ENCODE assay signal across 2 cellular contexts in genomic region chr12:50041962-50042361, GRCh38.
TF ChIP-seq lines count a peak whose summit lies in the region.

No MANE protein-coding gene starts in this region.

TF ChIP-seq in HEK293, 187 proteins besides CTCF, POLR2A, EP300 and RAD21 (continued from another document):
- TF ChIP-seq PRDM10 (tag by site-specific recombination; IDR thresholded peaks at IDR 0.05) = peak; percentile 43; the same call in 1 of the 2 replicates

TF ChIP-seq in K562, 482 proteins besides CTCF, POLR2A, EP300 and RAD21 (continues in another document):
- TF ChIP-seq CREB3 (tag; conservative IDR thresholded peaks at IDR 0.05; ENCODE audit: low read depth) = no peak
- TF ChIP-seq CTCFL (IDR thresholded peaks at IDR 0.05; ENCODE audit: borderline replicate concordance, insufficient read depth, low read depth, low read length, poor library complexity, severe bottlenecking) = peak; percentile 43
- no peak for TF ChIP-seq ZFP30 (CRISPR knock-in tag; IDR thresholded peaks at IDR 0.05; ENCODE audit: borderline replicate concordance)
- peak; percentile 72 for TF ChIP-seq SMARCE1 (IDR thresholded peaks at IDR 0.05)
- no peak for TF ChIP-seq GTF2E2 (tag; IDR thresholded peaks at IDR 0.05)
- TF ChIP-seq TAL1 (IDR thresholded peaks at IDR 0.05) = peak; percentile 90
- peak; percentile 70; the same call in 1 of the 2 replicates for TF ChIP-seq CTBP1 (IDR thresholded peaks at IDR 0.05; ENCODE audit: borderline replicate concordance)
- no peak for TF ChIP-seq SMAD1 (IDR thresholded peaks at IDR 0.05; ENCODE audit: low read depth, low read length, partially characterized antibody)
- no peak for TF ChIP-seq ZBTB8A (IDR thresholded peaks at IDR 0.05; ENCODE audit: partially characterized antibody)
- peak; percentile 88 for TF ChIP-seq PKNOX1 (IDR thresholded peaks at IDR 0.05)
- TF ChIP-seq NRF1 (conservative IDR thresholded peaks at IDR 0.05 in 1 of 2, IDR thresholded peaks at IDR 0.05 in 1 of 2) = peak; percentile 49 to 60; a peak in 3 of 4 replicates
- TF ChIP-seq TCFL5 (CRISPR knock-in tag; conservative IDR thresholded peaks at IDR 0.05) = no peak
- TF ChIP-seq FIP1L1 (IDR thresholded peaks at IDR 0.05; ENCODE audit: low read depth, low read length, poor library complexity, severe bottlenecking) = no peak
- TF ChIP-seq TCF3 (CRISPR knock-in tag; IDR thresholded peaks at IDR 0.05) = peak; percentile 91
- no peak for TF ChIP-seq SPI1 (IDR thresholded peaks at IDR 0.05; ENCODE audit: borderline replicate concordance, low read depth, low read length)
- peak; percentile 19; the same call in 1 of the 2 replicates for TF ChIP-seq PHF8 (IDR thresholded peaks at IDR 0.05; ENCODE audit: borderline replicate concordance, low read length)
- TF ChIP-seq LEF1 (IDR thresholded peaks at IDR 0.05) = peak; percentile 53; the same call in 1 of the 2 replicates
- TF ChIP-seq NCOA1 (IDR thresholded peaks at IDR 0.05; ENCODE audit: low read depth) = peak; percentile 44; the same call in 1 of the 2 replicates
- no peak for TF ChIP-seq UBTF (IDR thresholded peaks at IDR 0.05; ENCODE audit: borderline replicate concordance in 1 of 2, low read depth in 2 of 2, low read length in 2 of 2)
- no peak for TF ChIP-seq RBFOX2 (IDR thresholded peaks at IDR 0.05; ENCODE audit: low read depth, low read length)
- no peak for TF ChIP-seq MYC (IDR thresholded peaks at IDR 0.05; ENCODE audit: low read depth, low read length)
- 0 out of 2 replicates have a peak, but pooled peaks have one; percentile 23 for TF ChIP-seq MYC (CRISPR knock-in tag; IDR thresholded peaks at IDR 0.05; ENCODE audit: borderline replicate concordance, low read depth)
- peak in 1 of 2 experiments; percentile 62; a peak in 1 of 4 replicates for TF ChIP-seq RCOR1 (IDR thresholded peaks at IDR 0.05; ENCODE audit: borderline replicate concordance in 1 of 2, low read depth in 2 of 2, low read length in 2 of 2)
- no peak for TF ChIP-seq ZNF318 (IDR thresholded peaks at IDR 0.05; ENCODE audit: borderline replicate concordance in 1 of 2, low read depth in 1 of 2)
- no peak for TF ChIP-seq ZNF507 (tag; conservative IDR thresholded peaks at IDR 0.05)
- TF ChIP-seq SNAPC5 (CRISPR knock-in tag; IDR thresholded peaks at IDR 0.05) = no peak
- TF ChIP-seq RBM39 (optimal IDR thresholded peaks at IDR 0.05; ENCODE audit: low read depth, low read length) = no peak
- no peak for TF ChIP-seq ZNF282 (CRISPR knock-in tag; IDR thresholded peaks at IDR 0.05)
- TF ChIP-seq KDM1A (IDR thresholded peaks at IDR 0.05) = peak; percentile 48 to 66; a peak in 3 of 4 replicates
- TF ChIP-seq KDM4B (IDR thresholded peaks at IDR 0.05; ENCODE audit: borderline replicate concordance in 2 of 2, low read depth in 1 of 2) = no peak
- TF ChIP-seq CREB3L1 (IDR thresholded peaks at IDR 0.05; ENCODE audit: borderline replicate concordance, low read depth) = no peak
- peak; percentile 72 for TF ChIP-seq MEIS2 (IDR thresholded peaks at IDR 0.05; ENCODE audit: partially characterized antibody)
- peak; percentile 91 for TF ChIP-seq ARID1B (IDR thresholded peaks at IDR 0.05)
- peak; percentile 78; the same call in 1 of the 2 replicates for TF ChIP-seq DPF2 (IDR thresholded peaks at IDR 0.05)
- no peak for TF ChIP-seq LCOR (CRISPR knock-in tag; IDR thresholded peaks at IDR 0.05)
- TF ChIP-seq MTA1 (IDR thresholded peaks at IDR 0.05; ENCODE audit: borderline replicate concordance) = no peak
- no peak for TF ChIP-seq ZNF668 (CRISPR knock-in tag; IDR thresholded peaks at IDR 0.05)
- TF ChIP-seq SMARCA4 (IDR thresholded peaks at IDR 0.05) = peak; percentile 77
- no peak for TF ChIP-seq ZNF124 (CRISPR knock-in tag; IDR thresholded peaks at IDR 0.05)
- 0 out of 4 replicates have a peak, but pooled peaks of 1 of the 2 experiments have one; percentile 10 for TF ChIP-seq MAZ (CRISPR knock-in tag; conservative IDR thresholded peaks at IDR 0.05 in 1 of 2, IDR thresholded peaks at IDR 0.05 in 1 of 2)
- TF ChIP-seq ZKSCAN8 (CRISPR knock-in tag; IDR thresholded peaks at IDR 0.05) = no peak
- TF ChIP-seq NONO (IDR thresholded peaks at IDR 0.05; ENCODE audit: low read depth in 2 of 2, low read length in 1 of 2) = peak in 1 of 2 experiments; percentile 67; a peak in 1 of 4 replicates
- TF ChIP-seq VEZF1 (CRISPR knock-in tag; IDR thresholded peaks at IDR 0.05) = 0 out of 2 replicates have a peak, but pooled peaks have one; percentile 27
- TF ChIP-seq CGGBP1 (CRISPR knock-in tag; IDR thresholded peaks at IDR 0.05) = no peak
